In the genomic region with DNA sequence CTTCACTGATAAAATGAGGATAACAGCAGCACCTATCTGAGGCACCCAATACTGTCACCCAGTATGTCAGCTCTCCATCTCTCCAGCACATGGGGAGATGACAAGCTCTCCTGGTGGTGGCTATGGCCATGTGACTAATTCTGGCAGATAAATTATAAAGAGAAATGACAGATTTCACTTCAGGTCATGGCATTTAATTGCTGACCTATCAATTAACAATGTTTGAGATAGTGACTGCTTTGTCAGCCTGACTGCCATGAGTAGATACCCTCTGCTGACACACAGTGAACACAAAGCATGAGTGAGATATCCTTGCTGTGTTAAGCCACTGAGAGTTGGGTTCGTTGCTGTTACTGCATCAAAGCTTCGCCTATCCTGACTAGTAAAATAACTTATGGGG, we compare ENCODE assay signal across 2 cellular contexts.
TF ChIP-seq lines count a peak whose summit lies in the region.

No MANE protein-coding gene starts in this region.

TF ChIP-seq in IMR-90, 13 proteins besides CTCF, POLR2A, EP300 and RAD21:
- TF ChIP-seq CEBPB (IDR thresholded peaks at IDR 0.05; ENCODE audit: low read depth, low read length): no peak
- no peak for TF ChIP-seq CHD1 (IDR thresholded peaks at IDR 0.05; ENCODE audit: low read depth, low read length)
- TF ChIP-seq, protein P1, sequence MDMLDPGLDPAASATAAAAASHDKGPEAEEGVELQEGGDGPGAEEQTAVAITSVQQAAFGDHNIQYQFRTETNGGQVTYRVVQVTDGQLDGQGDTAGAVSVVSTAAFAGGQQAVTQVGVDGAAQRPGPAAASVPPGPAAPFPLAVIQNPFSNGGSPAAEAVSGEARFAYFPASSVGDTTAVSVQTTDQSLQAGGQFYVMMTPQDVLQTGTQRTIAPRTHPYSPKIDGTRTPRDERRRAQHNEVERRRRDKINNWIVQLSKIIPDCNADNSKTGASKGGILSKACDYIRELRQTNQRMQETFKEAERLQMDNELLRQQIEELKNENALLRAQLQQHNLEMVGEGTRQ (IDR thresholded peaks at IDR 0.05; ENCODE audit: low read depth, low read length): no peak
- TF ChIP-seq, protein P2, sequence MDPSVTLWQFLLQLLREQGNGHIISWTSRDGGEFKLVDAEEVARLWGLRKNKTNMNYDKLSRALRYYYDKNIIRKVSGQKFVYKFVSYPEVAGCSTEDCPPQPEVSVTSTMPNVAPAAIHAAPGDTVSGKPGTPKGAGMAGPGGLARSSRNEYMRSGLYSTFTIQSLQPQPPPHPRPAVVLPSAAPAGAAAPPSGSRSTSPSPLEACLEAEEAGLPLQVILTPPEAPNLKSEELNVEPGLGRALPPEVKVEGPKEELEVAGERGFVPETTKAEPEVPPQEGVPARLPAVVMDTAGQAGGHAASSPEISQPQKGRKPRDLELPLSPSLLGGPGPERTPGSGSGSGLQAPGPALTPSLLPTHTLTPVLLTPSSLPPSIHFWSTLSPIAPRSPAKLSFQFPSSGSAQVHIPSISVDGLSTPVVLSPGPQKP (IDR thresholded peaks at IDR 0.05; ENCODE audit: borderline replicate concordance, low read depth, low read length): no peak
- TF ChIP-seq MAFK (IDR thresholded peaks at IDR 0.05; ENCODE audit: low read depth, low read length): peak; percentile 64

TF ChIP-seq in K562, 482 proteins besides CTCF, POLR2A, EP300 and RAD21:
- no peak for TF ChIP-seq NCOA2 (IDR thresholded peaks at IDR 0.05; ENCODE audit: partially characterized antibody in 2 of 2)
- TF ChIP-seq, protein P3, sequence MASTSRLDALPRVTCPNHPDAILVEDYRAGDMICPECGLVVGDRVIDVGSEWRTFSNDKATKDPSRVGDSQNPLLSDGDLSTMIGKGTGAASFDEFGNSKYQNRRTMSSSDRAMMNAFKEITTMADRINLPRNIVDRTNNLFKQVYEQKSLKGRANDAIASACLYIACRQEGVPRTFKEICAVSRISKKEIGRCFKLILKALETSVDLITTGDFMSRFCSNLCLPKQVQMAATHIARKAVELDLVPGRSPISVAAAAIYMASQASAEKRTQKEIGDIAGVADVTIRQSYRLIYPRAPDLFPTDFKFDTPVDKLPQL (IDR thresholded peaks at IDR 0.05; ENCODE audit: extremely low read depth, insufficient read length): no peak
- TF ChIP-seq ZNF316 (IDR thresholded peaks at IDR 0.05): peak; percentile 41; the same call in 1 of the 2 replicates
